In genomic region chr2:196391149-196391479, GRCh38 we compare ENCODE assay signal across 24 cellular contexts.
DNase-seq lines count a peak whose midpoint lies in the region; ATAC-seq, FAIRE-seq and TF ChIP-seq lines count a peak whose summit lies in the region.
"Had no signal": no experiment of that assay in that cellular context is flagged by ENCODE, and none has a peak within 500 bp of the region (broad histone marks: within the 10 kb centered on the region; RNA-seq: fewer than 3 reads in every experiment).

No MANE protein-coding gene starts in this region.

- TF ChIP-seq CTCF in K562 (IDR thresholded peaks at IDR 0.05 in 2 of 3, conservative IDR thresholded peaks at IDR 0.05 in 1 of 3; ENCODE audit: insufficient read depth in 2 of 3, low read depth in 1 of 3, low read length in 3 of 3) (no peak), BE2C (IDR thresholded peaks at IDR 0.05; ENCODE audit: low read depth, low read length) (no peak), HepG2 (CRISPR knock-in tag; IDR thresholded peaks at IDR 0.05) (no peak)
- TF ChIP-seq CTCF in activated CD8-positive, alpha-beta T cell treated with anti-CD3 and anti-CD28 coated beads for 36 hours (IDR thresholded peaks at IDR 0.05): no peak

- H2AFZ ChIP-seq in K562 (ENCODE audit: low read depth, low read length): peak overlapping the region; percentile 54; the same call in 1 of the 2 replicates
- no peak overlapping the region for H2AFZ ChIP-seq in HepG2 (ENCODE audit: low read length)
- H2AFZ ChIP-seq: GM23248 had no signal

- TF ChIP-seq EP300 in K562 (IDR thresholded peaks at IDR 0.05; ENCODE audit: low read length): no peak
- TF ChIP-seq EP300 in HepG2 (IDR thresholded peaks at IDR 0.05; ENCODE audit: low read depth in 2 of 2, low read length in 2 of 2): no peak
- no peak for TF ChIP-seq EP300 in HepG2 (CRISPR knock-in tag; IDR thresholded peaks at IDR 0.05; ENCODE audit: borderline replicate concordance)

- H3K79me2 ChIP-seq in K562 (ENCODE audit: control insufficient read depth, insufficient read depth, low read length) (no peaks in the 10 kb centered on the region), HepG2 (ENCODE audit: insufficient read depth, low read length) (no peaks in the 10 kb centered on the region)

- H3K9me1 ChIP-seq in K562 (ENCODE audit: control insufficient read depth, insufficient read depth, low read length): no peaks in the 10 kb centered on the region

- H3K9me3 ChIP-seq in K562 (replicated peaks; ENCODE audit: control insufficient read depth, insufficient read depth, low read depth, low read length): no peaks in the 10 kb centered on the region
- H3K9me3 ChIP-seq in BE2C: no peaks in the 10 kb centered on the region
- no peaks in the 10 kb centered on the region for H3K9me3 ChIP-seq in HepG2 (ENCODE audit: low read length)
- H3K9me3 ChIP-seq: HAP-1, Peyer's patch, SJSA1 had no signal

- ATAC-seq in GM18498 (IDR thresholded peaks at IDR 0.05; ENCODE audit: unreplicated experiment): peak; percentile 36
- peak; percentile 22 for ATAC-seq in GM21529 (IDR thresholded peaks at IDR 0.05; ENCODE audit: unreplicated experiment)
- ATAC-seq in HG02884 (IDR thresholded peaks at IDR 0.05; ENCODE audit: unreplicated experiment): peak; percentile 34
- ATAC-seq in K562: peak; percentile 58
- ATAC-seq in activated CD8-positive, alpha-beta T cell treated with anti-CD3 and anti-CD28 coated beads for 36 hours: no peak
- ATAC-seq in HepG2: no peak

- no peak overlapping the region for H3K4me3 Mint-ChIP-seq in activated CD8-positive, alpha-beta T cell treated with anti-CD3 and anti-CD28 coated beads for 36 hours

- no peaks in the 10 kb centered on the region for H3K27me3 ChIP-seq in K562 (ENCODE audit: control insufficient read depth in 2 of 2, insufficient read depth in 2 of 2, low read length in 2 of 2)
- no peaks in the 10 kb centered on the region for H3K27me3 ChIP-seq in BE2C
- H3K27me3 ChIP-seq in HepG2 (ENCODE audit: control insufficient read depth in 1 of 2, insufficient read depth in 2 of 2, low read length in 2 of 2): no peaks in the 10 kb centered on the region
- H3K27me3 ChIP-seq: Peyer's patch, SJSA1 had no signal

- H3K9me3 Mint-ChIP-seq in activated CD8-positive, alpha-beta T cell treated with anti-CD3 and anti-CD28 coated beads for 36 hours: no peaks in the 10 kb centered on the region

- CTCF ChIA-PET in K562 (lab: Yijun Ruan, JAX; ENCODE audit: low intra/inter-chr PET ratio): no interaction called here
- CTCF ChIA-PET in activated CD8-positive, alpha-beta T cell treated with anti-CD3 and anti-CD28 coated beads for 36 hours (lab: Charles Lee): interaction anchor here (0.9 to 1.2 kb wide), 2 partner anchors 42 to 93 kb away, joined by 3 read pairs; no protein-coding TSS in a partner anchor
- CTCF ChIA-PET in HepG2 (lab: Yijun Ruan, JAX; ENCODE audit: low intra/inter-chr PET ratio, low total read pairs): no interaction called here

- H4K20me1 ChIP-seq in K562 (replicated peaks; ENCODE audit: control insufficient read depth, insufficient read depth, low read length) (no peaks in the 10 kb centered on the region), HepG2 (ENCODE audit: insufficient read depth, low read length) (no peaks in the 10 kb centered on the region)

- TF ChIP-seq POLR2A in K562 (conservative IDR thresholded peaks at IDR 0.05): no peak
- no peak for TF ChIP-seq POLR2A in HepG2 (IDR thresholded peaks at IDR 0.05; ENCODE audit: insufficient read depth in 1 of 2, low read depth in 2 of 2, low read length in 2 of 2)

- WGBS in K562 (ENCODE audit: insufficient coverage, low coverage, missing lambda C conversion rate): 83% methylated on average over 1 of the region's 1 CpG
- WGBS in HepG2 (ENCODE audit: low lambda C conversion rate): 56% methylated on average over 1 of the region's 1 CpG

- no peak for TF ChIP-seq RAD21 in K562 (CRISPR knock-in tag; conservative IDR thresholded peaks at IDR 0.05 in 1 of 2, IDR thresholded peaks at IDR 0.05 in 1 of 2)
- TF ChIP-seq RAD21 in HepG2 (CRISPR knock-in tag; IDR thresholded peaks at IDR 0.05): no peak

- no peak overlapping the region for H3K27ac Mint-ChIP-seq in activated CD8-positive, alpha-beta T cell treated with anti-CD3 and anti-CD28 coated beads for 36 hours

- H3K4me3 ChIP-seq in K562 (no peak overlapping the region), BE2C (ENCODE audit: low read depth, low read length) (no peak overlapping the region), HepG2 (replicated peaks in 1 of 3; ENCODE audit: insufficient read depth in 1 of 3, low read depth in 2 of 3, low read length in 3 of 3) (no peak overlapping the region)
- H3K4me3 ChIP-seq: GM23248, HAP-1, Peyer's patch, SJSA1 had no signal

- BruUV-seq in K562 (replicated peaks; lab: Mats Ljungman, UMichigan): no TSS peak
- no TSS peak for BruUV-seq in HepG2 (replicated peaks; lab: Mats Ljungman, UMichigan)

- FAIRE-seq in K562 (lab: Jason Lieb, UNC) (no peak), HepG2 (lab: Jason Lieb, UNC) (no peak)

- in situ Hi-C loops in K562 (cut with MboI): no loop called here
- in situ Hi-C loops in HepG2 (cut with HindIII; ENCODE audit: extremely low pct_ligation_motif_present, low pct_unique_long_range_greater_than_20kb): no loop called here

- peaks cover 2% of the 10 kb centered on the region for H3K4me1 Mint-ChIP-seq in activated CD8-positive, alpha-beta T cell treated with anti-CD3 and anti-CD28 coated beads for 36 hours (ENCODE audit: low read depth)

- H3K27me3 Mint-ChIP-seq in activated CD8-positive, alpha-beta T cell treated with anti-CD3 and anti-CD28 coated beads for 36 hours: peaks cover 1% of the 10 kb centered on the region

- H3K9ac ChIP-seq in K562 (ENCODE audit: insufficient read depth in 1 of 2, low read depth in 2 of 2, low read length in 2 of 2): no peak overlapping the region
- no peak overlapping the region for H3K9ac ChIP-seq in HepG2 (ENCODE audit: insufficient read depth, low read depth, low read length)
- H3K9ac ChIP-seq: GM23248, KMS-11 had no signal

- H3K36me3 Mint-ChIP-seq in activated CD8-positive, alpha-beta T cell treated with anti-CD3 and anti-CD28 coated beads for 36 hours (ENCODE audit: low read depth): no peaks in the 10 kb centered on the region

- H3K27ac ChIP-seq in K562 (ENCODE audit: extremely low read depth, low read depth, low read length) (no peak overlapping the region), HepG2 (ENCODE audit: extremely low read length, insufficient read depth, low read length) (no peak overlapping the region)
- H3K27ac ChIP-seq: 22Rv1, GM23248, KMS-11, Peyer's patch, SJSA1 had no signal

- intact Hi-C loops in K562 (cut with micrococcal nuclease): no loop called here
- intact Hi-C loops in activated CD8-positive, alpha-beta T cell treated with anti-CD3 and anti-CD28 coated beads for 36 hours (cut with micrococcal nuclease): no loop called here
- intact Hi-C loops in head of caudate nucleus (cut with DNase I): no loop called here
- intact Hi-C loops in HepG2 (cut with micrococcal nuclease; ENCODE audit: unreplicated experiment): no loop called here

- DNase-seq in K562 (ENCODE audit: extremely low read depth in 1 of 4, low spot score in 3 of 4) (no peak), BE2C (no peak), head of caudate nucleus (no peak), HepG2 (ENCODE audit: low spot score) (no peak)
- DNase-seq in activated CD8-positive, alpha-beta T cell treated with anti-CD3 and anti-CD28 coated beads for 36 hours: no peak
- DNase-seq: COR-L47; DMS 273 treated with DMSO at 0.1 percent for 48 hours; DND-41; MV-4-11; NCI-H1417; NCI-H187; NCI-H2107; NCI-H510A; NCI-H748 treated with DMSO at 0.1 percent for 48 hours; NK-92 treated with Interleukin-12 subunit alpha and Interleukin-12 subunit beta, amount 100 ng/mL, for 24 hours; Peyer's patch had no signal

- H3K4me1 ChIP-seq in K562 (replicated peaks in 1 of 2; ENCODE audit: control insufficient read depth in 2 of 2, insufficient read depth in 2 of 2, low read length in 2 of 2) (peaks cover 5 to 20% of the 10 kb centered on the region in 2 experiments), BE2C (no peaks in the 10 kb centered on the region), HepG2 (ENCODE audit: insufficient read depth, low read length) (no peaks in the 10 kb centered on the region)
- H3K4me1 ChIP-seq: HAP-1, Peyer's patch had no signal

- POLR2A ChIA-PET in K562 (lab: Yijun Ruan, JAX): interaction anchor here (1.0 kb wide), 1 partner anchor 11 kb away, joined by 4 read pairs; no protein-coding TSS in a partner anchor
- POLR2A ChIA-PET in activated CD8-positive, alpha-beta T cell treated with anti-CD3 and anti-CD28 coated beads for 36 hours (lab: Charles Lee): interaction anchor here (0.8 kb wide), 1 partner anchor 9 kb away, joined by 5 read pairs; no protein-coding TSS in a partner anchor
- POLR2A ChIA-PET in HepG2 (lab: Yijun Ruan, JAX): no interaction called here

- H3K4me2 ChIP-seq in K562 (ENCODE audit: insufficient read depth, low read length): no peak overlapping the region
- no peak overlapping the region for H3K4me2 ChIP-seq in HepG2 (ENCODE audit: low read depth, low read length)
- H3K4me2 ChIP-seq: KMS-11 had no signal

- no peaks in the 10 kb centered on the region for H3K36me3 ChIP-seq in K562 (ENCODE audit: control insufficient read depth, insufficient read depth, low read length)
- H3K36me3 ChIP-seq in BE2C: no peaks in the 10 kb centered on the region
- no peaks in the 10 kb centered on the region for H3K36me3 ChIP-seq in HepG2 (replicated peaks in 1 of 2; ENCODE audit: control insufficient read depth in 1 of 2, insufficient read depth in 2 of 2, low read length in 2 of 2)
- H3K36me3 ChIP-seq: HAP-1, Peyer's patch, SJSA1 had no signal

TF ChIP-seq in HepG2, 621 proteins besides CTCF, POLR2A, EP300 and RAD21 (continues in another document):
- TF ChIP-seq PREB (CRISPR knock-in tag; IDR thresholded peaks at IDR 0.05): no peak
- no peak for TF ChIP-seq ZNF746 (CRISPR knock-in tag; IDR thresholded peaks at IDR 0.05)
- TF ChIP-seq ZFP36 (IDR thresholded peaks at IDR 0.05; ENCODE audit: borderline replicate concordance, low read depth, low read length, partially characterized antibody): no peak
- TF ChIP-seq RELA (CRISPR knock-in tag; IDR thresholded peaks at IDR 0.05): no peak

Comparison
In these comparisons a context has a peak if more than half of its experiments do, and no peak if none do; other contexts are left out.
1. ATAC-seq: peak in GM18498 (single experiment), GM21529 (single experiment), HG02884 (single experiment) and K562 (single experiment); none in activated CD8-positive, alpha-beta T cell treated with anti-CD3 and anti-CD28 coated beads for 36 hours (single experiment) and HepG2 (single experiment).